Comparison of ENCODE assay signal across 31 cellular contexts in the genomic region with DNA sequence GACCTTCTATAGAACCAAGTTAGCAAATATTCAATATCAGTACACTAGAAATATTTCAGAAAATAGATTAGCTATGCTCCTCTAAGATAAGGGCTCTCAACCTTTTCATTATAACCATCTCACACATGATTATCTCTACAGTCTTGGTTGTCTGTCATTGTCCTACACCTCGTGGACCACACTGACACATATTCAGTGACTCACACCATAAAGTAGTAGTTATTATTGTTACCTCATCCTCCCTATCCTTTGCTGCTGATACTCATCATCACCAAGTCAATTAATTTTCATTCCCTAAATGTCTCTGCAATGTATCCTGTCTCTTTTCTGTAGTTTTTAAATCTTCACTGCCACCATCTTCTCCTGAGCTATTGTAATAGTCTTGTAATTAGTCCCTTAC.
"Had no signal": no experiment of that assay in that cellular context is flagged by ENCODE, and none has a peak within 500 bp of the region (broad histone marks: within the 10 kb centered on the region; RNA-seq: fewer than 3 reads in every experiment).

No MANE protein-coding gene starts in this region.

- ATAC-seq: activated CD4-positive, alpha-beta T cell treated with anti-CD3 and anti-CD28 coated beads for 36 hours; activated CD8-positive, alpha-beta memory T cell treated with anti-CD3 and anti-CD28 coated beads, Interleukin-2, amount 10 ng/mL, durations not matched to agents 7 days and 5 days; activated CD8-positive, alpha-beta T cell treated with anti-CD3 and anti-CD28 coated beads, Interleukin-2, amount 10 ng/mL, durations not matched to agents 7 days and 5 days; activated naive CD8-positive, alpha-beta T cell treated with anti-CD3 and anti-CD28 coated beads, Interleukin-2, amount 50 U/mL, for 24 hours; body of pancreas; esophagus mucosa; gastrocnemius medialis; heart left ventricle had no signal

- FAIRE-seq: endometrium, endothelial cell of umbilical vein had no signal

- H3K36me3 ChIP-seq: adrenal gland, cardiac muscle cell, colonic mucosa, gastrocnemius medialis, heart left ventricle had no signal

- DNase-seq: activated CD4-positive, alpha-beta memory T cell treated with anti-CD3 and anti-CD28 coated beads for 36 hours; activated CD4-positive, alpha-beta T cell treated with anti-CD3 and anti-CD28 coated beads for 36 hours; activated CD4-positive, alpha-beta T cell treated with anti-CD3 and anti-CD28 coated beads, Interleukin-2, amount 10 ng/mL, durations not matched to agents 24 days and 14 days; activated CD4-positive, CD25-positive, alpha-beta regulatory T cell; activated CD4-positive, CD25-positive, alpha-beta regulatory T cell treated with anti-CD3 and anti-CD28 coated beads, Interleukin-2, amount 50 U/mL, for 72 hours; activated CD8-positive, alpha-beta memory T cell treated with anti-CD3 and anti-CD28 coated beads, Interleukin-2, amount 10 ng/mL, durations not matched to agents 7 days and 5 days; activated CD8-positive, alpha-beta memory T cell treated with anti-CD3 and anti-CD28 coated beads, Interleukin-2, amount 50 U/mL, for 4 hours; activated CD8-positive, alpha-beta T cell treated with anti-CD3 and anti-CD28 coated beads, Interleukin-2, amount 10 ng/mL, durations not matched to agents 7 days and 5 days; activated effector memory CD4-positive, alpha-beta T cell treated with anti-CD3 and anti-CD28 coated beads, Interleukin-2, amount 50 U/mL, for 16 hours; activated naive CD4-positive, alpha-beta T cell treated with anti-CD3 and anti-CD28 coated beads for 36 hours; activated naive CD8-positive, alpha-beta T cell treated with anti-CD3 and anti-CD28 coated beads for 36 hours; activated naive CD8-positive, alpha-beta T cell treated with anti-CD3 and anti-CD28 coated beads, Interleukin-2, amount 50 U/mL, for 24 hours; activated T-cell treated with anti-CD3 and anti-CD28 coated beads, Interleukin-2, amount 50 U/mL, for 1 hour; activated T-cell treated with anti-CD3 and anti-CD28 coated beads, Interleukin-2, amount 50 U/mL, for 48 hours; adrenal gland; amygdala; aorta; body of pancreas; central memory CD4-positive, alpha-beta T cell; cerebellar nuclear complex; colonic mucosa; effector CD8-positive, alpha-beta T cell; foreskin fibroblast; gastrocnemius medialis; glutamatergic neuron; heart left ventricle; T-helper 2 cell had no signal

- H3K4me1 ChIP-seq: adrenal gland, body of pancreas, colonic mucosa, gastrocnemius medialis, heart left ventricle had no signal

- H3K27me3 ChIP-seq: adrenal gland, body of pancreas, cardiac muscle cell, colonic mucosa, gastrocnemius medialis, heart left ventricle had no signal

- H3K9me3 ChIP-seq: adrenal gland, body of pancreas, colonic mucosa, gastrocnemius medialis, heart left ventricle had no signal

- H3K27ac ChIP-seq: adrenal gland, body of pancreas, cardiac muscle cell, colonic mucosa, gastrocnemius medialis, heart left ventricle had no signal

- H3K4me3 ChIP-seq: adrenal gland, body of pancreas, cardiac muscle cell, colonic mucosa, gastrocnemius medialis, heart left ventricle had no signal
